Comparison of ENCODE assay signal across 7 cellular contexts in the genomic region with DNA sequence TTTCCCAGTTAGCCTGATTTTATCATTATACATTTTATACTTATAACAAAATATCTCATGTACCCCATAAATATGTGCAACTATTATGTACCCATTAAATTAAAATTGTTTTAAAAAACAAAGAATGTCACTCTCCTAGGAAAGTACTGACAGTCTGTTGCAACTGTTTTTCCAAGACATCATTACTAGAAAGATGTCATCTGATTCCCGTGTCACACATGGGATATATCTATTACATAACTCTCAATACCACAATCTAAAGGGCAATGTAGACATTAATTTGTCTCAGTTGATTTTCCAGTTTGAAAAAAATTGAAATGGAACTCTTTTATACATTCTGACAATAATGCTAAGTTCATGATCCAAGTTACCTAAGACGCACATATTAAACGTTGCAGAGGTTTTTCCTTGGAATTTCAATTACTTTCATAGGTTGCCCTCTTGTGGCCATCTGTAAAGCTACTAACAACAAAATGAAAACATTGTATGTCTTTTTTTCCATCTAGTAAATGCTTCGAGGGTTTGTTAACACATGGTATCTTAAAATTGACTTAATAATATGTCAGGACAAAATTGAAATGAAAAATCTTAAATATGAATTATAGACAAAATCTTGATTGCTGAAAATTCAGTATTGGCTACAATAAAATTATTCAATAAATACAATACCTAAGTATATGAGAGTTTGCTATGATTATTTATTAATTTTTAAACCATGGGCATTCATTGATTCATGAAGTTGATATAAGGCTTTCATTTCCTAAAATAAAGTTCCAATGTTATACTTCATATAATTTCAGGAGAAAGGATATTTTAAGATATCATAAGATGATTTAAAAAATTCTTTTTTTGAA.
DNase-seq lines count a peak whose midpoint lies in the region; TF ChIP-seq lines count a peak whose summit lies in the region.

No MANE protein-coding gene starts in this region.

- H3K9me3 ChIP-seq in WERI-Rb-1 (ENCODE audit: severe bottlenecking): no peaks in the 10 kb centered on the region
- H3K9me3 ChIP-seq in vagina: no peaks in the 10 kb centered on the region

- no peak for TF ChIP-seq POLR2A in vagina (IDR thresholded peaks at IDR 0.05)

- H3K4me3 ChIP-seq in WERI-Rb-1 (ENCODE audit: low read depth, low read length): no peak overlapping the region
- no peak overlapping the region for H3K4me3 ChIP-seq in vagina

- H3K36me3 ChIP-seq in WERI-Rb-1 (no peaks in the 10 kb centered on the region), vagina (no peaks in the 10 kb centered on the region)

- H3K27me3 ChIP-seq in WERI-Rb-1 (ENCODE audit: insufficient read depth, low read depth, severe bottlenecking) (no peaks in the 10 kb centered on the region), vagina (no peaks in the 10 kb centered on the region)

- intact Hi-C loops in vagina (cut with DNase I): no loop called here

- no peak overlapping the region for H3K27ac ChIP-seq in WERI-Rb-1
- H3K27ac ChIP-seq in vagina: no peak overlapping the region

- peak; percentile 81 for DNase-seq in NCI-H1694 treated with DMSO at 0.1 percent for 48 hours (lab: John Stamatoyannopoulos, UW)
- DNase-seq in WERI-Rb-1: no peak
- DNase-seq in iPS-NIHi11 (ENCODE audit: low spot score): peak; percentile 26
- no peak for DNase-seq in vagina (ENCODE audit: extremely low spot score in 2 of 2)
- no peak for DNase-seq in activated CD8-positive, alpha-beta memory T cell treated with anti-CD3 and anti-CD28 coated beads, Interleukin-2, amount 50 U/mL, for 4 hours
- DNase-seq in activated naive CD4-positive, alpha-beta T cell (lab: John Stamatoyannopoulos, UW): no peak

- H3K4me1 ChIP-seq in vagina: no peaks in the 10 kb centered on the region

- TF ChIP-seq CTCF in GM12873 (IDR thresholded peaks at IDR 0.05; ENCODE audit: insufficient read depth, low read depth, low read length, missing control alignments): peak; percentile 48
- TF ChIP-seq CTCF in WERI-Rb-1 (IDR thresholded peaks at IDR 0.05; ENCODE audit: low read depth, low read length): peak; percentile 22; the same call in 1 of the 2 replicates
- peak in 2 of 3 experiments; percentile 38 to 49 for TF ChIP-seq CTCF in vagina (IDR thresholded peaks at IDR 0.05)

Comparison
In these comparisons a context has a peak if more than half of its experiments do, and no peak if none do; other contexts are left out.
1. DNase-seq: peak in NCI-H1694 treated with DMSO at 0.1 percent for 48 hours (single experiment) and iPS-NIHi11 (single experiment); none in WERI-Rb-1 (single experiment), vagina (0 of 2), activated CD8-positive, alpha-beta memory T cell treated with anti-CD3 and anti-CD28 coated beads, Interleukin-2, amount 50 U/mL, for 4 hours (single experiment) and activated naive CD4-positive, alpha-beta T cell (0 of 4).
2. Peak in every context shown above with its lines, with median percentiles within 50 percentile points of each other: CTCF ChIP-seq.